In the genomic region with DNA sequence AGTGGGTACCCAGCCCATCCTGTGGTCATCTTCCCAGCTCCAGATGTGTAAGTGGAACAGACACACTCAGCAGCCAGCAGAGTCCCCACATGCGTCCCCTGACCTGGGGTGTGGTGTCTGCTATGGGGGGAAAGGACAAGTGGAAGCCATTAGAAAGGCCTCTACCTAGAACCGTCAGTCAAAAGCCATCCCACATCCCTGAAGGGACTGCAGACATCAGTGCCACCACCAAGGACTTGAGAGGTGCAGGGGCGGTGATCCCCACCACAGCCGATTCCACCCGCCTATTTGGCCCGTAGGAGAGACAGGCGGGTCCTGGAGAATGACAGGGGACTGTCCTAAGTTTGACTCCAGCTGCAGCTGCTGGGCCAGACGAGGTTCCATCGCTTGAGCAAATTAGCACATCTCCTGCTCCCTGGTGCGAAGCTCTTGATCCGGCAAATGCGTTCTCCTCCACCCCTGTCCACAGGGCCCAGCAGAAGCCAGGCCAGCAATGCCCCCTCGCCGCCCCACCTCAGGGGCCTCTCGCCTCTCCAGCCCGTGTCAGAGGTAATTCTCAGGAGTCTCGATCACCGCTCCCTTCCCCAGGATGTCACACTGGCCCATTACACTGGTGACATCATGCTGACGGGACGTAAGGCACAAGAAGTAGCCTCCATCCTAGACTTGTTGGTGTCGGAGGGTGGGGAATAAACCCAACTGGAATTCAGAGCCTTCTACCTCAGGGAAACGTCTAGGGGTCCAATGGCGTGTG, we compare ENCODE assay signal across 12 cellular contexts. TPM values are rescaled to one million over a fixed set of nuclear protein-coding genes. Genes with fewer than 3 reads are reported as not detected.
A peak's percentile ranks its signal among the peaks of the same experiment; 100 is the strongest.
DNase-seq lines count a peak whose midpoint lies in the region; ATAC-seq and TF ChIP-seq lines count a peak whose summit lies in the region.
"Not testable (repeated sequence)": the region's sequence is repeated elsewhere in the genome, so short reads cannot be mapped to it uniquely, and the experiment has no call there.
"Had no signal": no experiment of that assay in that cellular context is flagged by ENCODE, and none has a peak within 500 bp of the region (broad histone marks: within the 10 kb centered on the region; RNA-seq: fewer than 3 reads in every experiment).

No MANE protein-coding gene starts in this region.

- TF ChIP-seq POLR2A in upper lobe of left lung (IDR thresholded peaks at IDR 0.05), result not testable (repeated sequence)

- ATAC-seq in lower lobe of right lung; upper lobe of left lung (ENCODE audit: low FRiP score in 2 of 2): not testable (repeated sequence)

- intact Hi-C loops in lower lobe of right lung (cut with DNase I), result not testable (repeated sequence)

- WGBS in liver, result 84% methylated on average over 23 of the region's 23 CpGs
- WGBS in upper lobe of left lung, 2 donors, result 87 to 95% methylated on average over 13 to 15 of the region's 23 CpGs

- H3K27me3 ChIP-seq in liver (ENCODE audit: control insufficient read depth in 4 of 4, insufficient read depth in 4 of 4, low read length in 3 of 4); lower lobe of right lung (ENCODE audit: low read depth); upper lobe of left lung: not testable (repeated sequence)

- TF ChIP-seq EP300 in upper lobe of left lung (IDR thresholded peaks at IDR 0.05), result not testable (repeated sequence)

- not testable (repeated sequence) for H3K4me1 Mint-ChIP-seq in osteocyte (ENCODE audit: unreplicated experiment)

- not testable (repeated sequence) for H3K36me3 ChIP-seq in liver (ENCODE audit: control insufficient read depth in 4 of 4, insufficient read depth in 3 of 4, low read depth in 1 of 4, low read length in 3 of 4); lower lobe of right lung; upper lobe of left lung

- not testable (repeated sequence) for H3K27ac Mint-ChIP-seq in osteocyte (ENCODE audit: unreplicated experiment)

- H3K9ac ChIP-seq in liver (ENCODE audit: low read depth in 1 of 2, low read length in 2 of 2), result not testable (repeated sequence)

- not testable (repeated sequence) for H3K9me3 ChIP-seq in liver (ENCODE audit: control insufficient read depth in 4 of 4, low read length in 3 of 4); lower lobe of right lung; upper lobe of left lung

- not testable (repeated sequence) for TF ChIP-seq RAD21 in liver (IDR thresholded peaks at IDR 0.05)

- peaks cover 56% of the 10 kb centered on the region for H3K27me3 Mint-ChIP-seq in osteocyte (ENCODE audit: unreplicated experiment)

- H3K27ac ChIP-seq in liver (ENCODE audit: low read depth in 1 of 2, low read length in 2 of 2), result peak overlapping the region; percentile 18 to 66
- peak overlapping the region; percentile 58 for H3K27ac ChIP-seq in lower lobe of right lung
- peak overlapping the region; percentile 41 to 81 (median 64) for H3K27ac ChIP-seq in upper lobe of left lung

- DNase-seq in ecto neural progenitor cell (ENCODE audit: low spot score) (peak; percentile 41), osteocyte (ENCODE audit: extremely low spot score, unreplicated experiment) (peak; percentile 75), upper lobe of left lung (peak in 1 of 2 donors; percentile 53)
- DNase-seq in lower lobe of right lung, result not testable (repeated sequence)

- not testable (repeated sequence) for H3K4me3 ChIP-seq in liver (ENCODE audit: low read depth in 1 of 3, low read length in 3 of 3); lower lobe of right lung; upper lobe of left lung

- not testable (repeated sequence) for H3K36me3 Mint-ChIP-seq in osteocyte (ENCODE audit: unreplicated experiment)

- not testable (repeated sequence) for H3K4me1 ChIP-seq in liver (ENCODE audit: control insufficient read depth in 4 of 4, insufficient read depth in 4 of 4, low read length in 3 of 4); lower lobe of right lung
- peaks cover 0 to 18% (median 9%) of the 10 kb centered on the region in 4 donors for H3K4me1 ChIP-seq in upper lobe of left lung

- H3K4me3 Mint-ChIP-seq in osteocyte (ENCODE audit: unreplicated experiment), result not testable (repeated sequence)

- H3K9me3 Mint-ChIP-seq in osteocyte (ENCODE audit: unreplicated experiment), result not testable (repeated sequence)

- not testable (repeated sequence) for TF ChIP-seq CTCF in liver (IDR thresholded peaks at IDR 0.05; ENCODE audit: low read depth, low read length, missing input control); lower lobe of right lung (IDR thresholded peaks at IDR 0.05); osteocyte (IDR thresholded peaks at IDR 0.05); upper lobe of left lung (IDR thresholded peaks at IDR 0.05)

RNA-seq across cellular contexts. Expression of a gene that starts 33.8 kb away (rescaled TPM):
- total RNA-seq in liver (under 1 TPM; 0.17 to 0.47 TPM), lower lobe of right lung (1.7 TPM), osteocyte (not detected in 2 replicates), upper lobe of left lung (1 to 10 TPM in 4 of 6 donors, not detected in 2; 1.4 to 3.4 (median 1.9) TPM)
- polyA plus RNA-seq in liver, result under 1 TPM; 0.29 to 0.36 TPM
- total RNA-seq: A172, A673, Calu3, Daoy, G401, H4 had no signal
- polyA plus RNA-seq: BJ had no signal
